In the genomic region with DNA sequence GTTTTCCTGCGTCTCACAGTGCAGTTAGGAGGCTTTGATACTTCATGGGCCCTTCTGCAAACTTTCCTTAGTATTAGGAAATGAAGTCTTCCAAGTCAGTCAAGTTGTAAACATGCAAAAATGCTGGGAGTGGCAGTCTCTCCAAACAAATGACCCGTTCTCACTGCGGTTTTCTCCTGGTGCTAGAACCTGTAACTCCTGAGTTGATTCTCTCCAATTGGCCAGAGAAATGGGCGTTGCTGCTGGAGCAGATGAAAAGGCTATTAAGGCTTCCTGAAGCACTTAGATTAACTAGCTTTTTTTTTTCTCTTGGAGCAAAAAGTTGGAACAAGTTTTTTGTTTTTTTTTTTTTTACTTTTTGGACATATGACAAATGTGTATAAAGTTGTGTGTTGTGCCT, we compare ENCODE assay signal across 9 cellular contexts.
DNase-seq lines count a peak whose midpoint lies in the region; TF ChIP-seq lines count a peak whose summit lies in the region.
"Had no signal": no experiment of that assay in that cellular context is flagged by ENCODE, and none has a peak within 500 bp of the region (broad histone marks: within the 10 kb centered on the region; RNA-seq: fewer than 3 reads in every experiment).

No MANE protein-coding gene starts in this region.

- no peaks in the 10 kb centered on the region; a peak in 1 of 3 replicates for H3K36me3 ChIP-seq in HEK293 (ENCODE audit: control insufficient read depth in 2 of 2, insufficient read depth in 1 of 2, low read length in 2 of 2)
- no peaks in the 10 kb centered on the region for H3K36me3 ChIP-seq in tibial artery

- DNase-seq in astrocyte of the spinal cord (ENCODE audit: low read depth, low spot score) (peak; percentile 56), islet precursor cell (peak; percentile 70), tibial artery (no peak), NCI-H446 treated with DMSO at 0.1 percent for 48 hours (lab: John Stamatoyannopoulos, UW) (no peak)
- DNase-seq in central memory CD4-positive, alpha-beta T cell, result no peak
- DNase-seq in activated CD4-positive, alpha-beta T cell treated with anti-CD3 and anti-CD28 coated beads, Interleukin-2, amount 50 U/mL, for 1 hour, result no peak
- DNase-seq: GF-D8, NCI-H774 had no signal

- in situ Hi-C loops in astrocyte of the spinal cord (cut with HindIII; ENCODE audit: low sequenced_read_pairs), result no loop called here

- H3K27me3 ChIP-seq in tibial artery, result no peaks in the 10 kb centered on the region

- no peak overlapping the region for H3K27ac ChIP-seq in HEK293 (ENCODE audit: extremely low read depth, low read depth, low read length)
- H3K27ac ChIP-seq in tibial artery, result peak overlapping the region; percentile 32 to 33

- CTCF ChIA-PET in HEK293 (lab: Yijun Ruan, JAX), result interaction anchor here (0.6 to 1.0 kb wide), 2 partner anchors 20 to 30 kb away, joined by 3 read pairs; no protein-coding TSS in a partner anchor

- H3K9me3 ChIP-seq in HEK293 (ENCODE audit: control insufficient read depth, insufficient read depth, low read depth, low read length) (no peaks in the 10 kb centered on the region), tibial artery (no peaks in the 10 kb centered on the region)

- no peak for TF ChIP-seq CTCF in HEK293 (tag by site-specific recombination; IDR thresholded peaks at IDR 0.05)
- TF ChIP-seq CTCF in astrocyte of the spinal cord (IDR thresholded peaks at IDR 0.05; ENCODE audit: low read depth, low read length), result no peak
- no peak for TF ChIP-seq CTCF in tibial artery (IDR thresholded peaks at IDR 0.05)

- peaks cover 20% of the 10 kb centered on the region for H3K4me1 ChIP-seq in HEK293 (ENCODE audit: control insufficient read depth, insufficient read depth, low read length)
- peaks cover 0 to 46% (median 20%) of the 10 kb centered on the region in 4 donors for H3K4me1 ChIP-seq in tibial artery

- intact Hi-C loops in tibial artery (cut with DNase I; ENCODE audit: low total_unique reads), result no loop called here

- POLR2A ChIA-PET in HEK293 (lab: Yijun Ruan, JAX), result interaction anchor here (0.6 kb wide), 1 partner anchor 640 kb away, joined by 3 read pairs; no protein-coding TSS in a partner anchor

- no peak overlapping the region for H3K4me3 ChIP-seq in HEK293 (ENCODE audit: low read depth, low read length)
- no peak overlapping the region for H3K4me3 ChIP-seq in astrocyte of the spinal cord (ENCODE audit: low read depth, low read length)
- H3K4me3 ChIP-seq in tibial artery, result no peak overlapping the region

TF ChIP-seq in HEK293, 187 proteins besides CTCF, POLR2A, EP300 and RAD21:
- TF ChIP-seq ZBTB44 (tag by site-specific recombination; IDR thresholded peaks at IDR 0.05) (0 out of 2 replicates have a peak, but pooled peaks have one; percentile 37), ZFP69B (tag by site-specific recombination; IDR thresholded peaks at IDR 0.05) (no peak), ELK4 (IDR thresholded peaks at IDR 0.05; ENCODE audit: borderline replicate concordance, low read depth, low read length) (no peak), ZNF654 (tag by site-specific recombination; IDR thresholded peaks at IDR 0.05; ENCODE audit: low read depth) (peak; percentile 38), SCRT1 (tag by site-specific recombination; IDR thresholded peaks at IDR 0.05; ENCODE audit: borderline replicate concordance) (peak; percentile 61; the same call in 1 of the 2 replicates), PRDM1 (tag by site-specific recombination; IDR thresholded peaks at IDR 0.05) (0 out of 2 replicates have a peak, but pooled peaks have one; percentile 10), SCRT2 (tag by site-specific recombination; IDR thresholded peaks at IDR 0.05) (peak; percentile 52; the same call in 1 of the 2 replicates), ZNF37A (tag by site-specific recombination; IDR thresholded peaks at IDR 0.05) (no peak), KLF10 (tag by site-specific recombination; IDR thresholded peaks at IDR 0.05) (peak; percentile 74), ZNF677 (tag by site-specific recombination; IDR thresholded peaks at IDR 0.05) (no peak), KLF1 (tag by site-specific recombination; IDR thresholded peaks at IDR 0.05) (0 out of 2 replicates have a peak, but pooled peaks have one; percentile 18), ZNF645 (tag by site-specific recombination; IDR thresholded peaks at IDR 0.05) (no peak), FEZF1 (tag by site-specific recombination; IDR thresholded peaks at IDR 0.05) (0 out of 2 replicates have a peak, but pooled peaks have one; percentile 32)
- TF ChIP-seq, protein P1, sequence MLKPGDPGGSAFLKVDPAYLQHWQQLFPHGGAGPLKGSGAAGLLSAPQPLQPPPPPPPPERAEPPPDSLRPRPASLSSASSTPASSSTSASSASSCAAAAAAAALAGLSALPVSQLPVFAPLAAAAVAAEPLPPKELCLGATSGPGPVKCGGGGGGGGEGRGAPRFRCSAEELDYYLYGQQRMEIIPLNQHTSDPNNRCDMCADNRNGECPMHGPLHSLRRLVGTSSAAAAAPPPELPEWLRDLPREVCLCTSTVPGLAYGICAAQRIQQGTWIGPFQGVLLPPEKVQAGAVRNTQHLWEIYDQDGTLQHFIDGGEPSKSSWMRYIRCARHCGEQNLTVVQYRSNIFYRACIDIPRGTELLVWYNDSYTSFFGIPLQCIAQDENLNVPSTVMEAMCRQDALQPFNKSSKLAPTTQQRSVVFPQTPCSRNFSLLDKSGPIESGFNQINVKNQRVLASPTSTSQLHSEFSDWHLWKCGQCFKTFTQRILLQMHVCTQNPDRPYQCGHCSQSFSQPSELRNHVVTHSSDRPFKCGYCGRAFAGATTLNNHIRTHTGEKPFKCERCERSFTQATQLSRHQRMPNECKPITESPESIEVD (tag by site-specific recombination; IDR thresholded peaks at IDR 0.05), result peak; percentile 79

Comparison
In these comparisons a context has a peak if more than half of its experiments do, and no peak if none do; other contexts are left out.
1. DNase-seq: peak in astrocyte of the spinal cord (single experiment) and islet precursor cell (single experiment); none in tibial artery (0 of 2), central memory CD4-positive, alpha-beta T cell (single experiment), activated CD4-positive, alpha-beta T cell treated with anti-CD3 and anti-CD28 coated beads, Interleukin-2, amount 50 U/mL, for 1 hour (single experiment) and NCI-H446 treated with DMSO at 0.1 percent for 48 hours (single experiment).